18 cellular contexts compared by ENCODE assay signal in genomic region chr11:110425751-110426545, GRCh38. TPM values are rescaled to one million over a fixed set of nuclear protein-coding genes. Genes with fewer than 3 reads are reported as not detected.
A peak's percentile ranks its signal among the peaks of the same experiment; 100 is the strongest.
DNase-seq lines count a peak whose midpoint lies in the region; ATAC-seq, FAIRE-seq and TF ChIP-seq lines count a peak whose summit lies in the region.
"Had no signal": no experiment of that assay in that cellular context is flagged by ENCODE, and none has a peak within 500 bp of the region (broad histone marks: within the 10 kb centered on the region; RNA-seq: fewer than 3 reads in every experiment).

No MANE protein-coding gene starts in this region.

- no peak overlapping the region for H3K4me2 ChIP-seq in H9 (ENCODE audit: insufficient read depth, insufficient read length, low read length)

- no peak for TF ChIP-seq POLR2A in H54 (IDR thresholded peaks at IDR 0.05; ENCODE audit: low read depth, low read length)

- no peak overlapping the region for H2AFZ ChIP-seq in H9 (ENCODE audit: low read length)

- H2BK120ac ChIP-seq in H9 (ENCODE audit: low read depth, low read length, poor library complexity, severe bottlenecking), result no peak overlapping the region

- no peak overlapping the region for H2BK15ac ChIP-seq in H9 (ENCODE audit: low read depth, low read length)

- no peak overlapping the region for H4K5ac ChIP-seq in H9 (ENCODE audit: insufficient read length, low read depth, low read length)

- H3K23me2 ChIP-seq in H9 (ENCODE audit: insufficient read length, low read depth, low read length, poor library complexity, severe bottlenecking), result peaks cover 6% of the 10 kb centered on the region

- peak overlapping the region in 1 of 3 experiments; percentile 12; a peak in 1 of 7 replicates for H3K27ac Mint-ChIP-seq in H9
- H3K27ac Mint-ChIP-seq: activated CD8-positive, alpha-beta T cell treated with anti-CD3 and anti-CD28 coated beads, Interleukin-2, amount 10 ng/mL, durations not matched to agents 7 days and 5 days; stimulated activated effector memory CD8-positive, alpha-beta T cell treated with anti-CD3 and anti-CD28 coated beads, Interleukin-12 subunit alpha, Interleukin-12 subunit beta, amount 100 ng/mL, for 72 hours; T-helper 2 cell treated with Interferon-gamma antibody and Interleukin-4, amounts not matched to agents 5 μg/mL and 100 μg/mL, for 36 hours had no signal

- no peak overlapping the region for H3K4me3 ChIP-seq in AG04449 (ENCODE audit: low read depth, low read length)
- H3K4me3 ChIP-seq: Peyer's patch had no signal

- no peak overlapping the region for H3K9ac ChIP-seq in H9 (ENCODE audit: extremely low read depth, insufficient read length, low read length)

- no CpG with 5 or more reads among the region's 9 CpGs for WGBS in H9 (ENCODE audit: extremely low coverage, insufficient read length, low lambda C conversion rate)

- no peak overlapping the region for H3K4me3 Mint-ChIP-seq in H9
- H3K4me3 Mint-ChIP-seq: activated CD8-positive, alpha-beta T cell treated with anti-CD3 and anti-CD28 coated beads, Interleukin-2, amount 10 ng/mL, durations not matched to agents 7 days and 5 days; stimulated activated effector memory CD8-positive, alpha-beta T cell treated with anti-CD3 and anti-CD28 coated beads, Interleukin-12 subunit alpha, Interleukin-12 subunit beta, amount 100 ng/mL, for 72 hours; T-helper 2 cell treated with Interferon-gamma antibody and Interleukin-4, amounts not matched to agents 5 μg/mL and 100 μg/mL, for 36 hours had no signal

- H3K9me3 Mint-ChIP-seq in H9, result peaks cover 8 to 15% of the 10 kb centered on the region in 2 experiments
- H3K9me3 Mint-ChIP-seq: T-helper 2 cell treated with Interferon-gamma antibody and Interleukin-4, amounts not matched to agents 5 μg/mL and 100 μg/mL, for 36 hours had no signal

- H3K27me3 Mint-ChIP-seq in H9 (ENCODE audit: low read depth), result peaks cover 6% of the 10 kb centered on the region

- CTCF ChIA-PET in AG04449 (lab: Yijun Ruan, JAX), result interaction anchor here (1.0 to 13.2 kb wide), 6 partner anchors 8 to 226 kb away, joined by 3 to 205 read pairs (median 4); no protein-coding TSS in a partner anchor

- H3K79me1 ChIP-seq in H9 (ENCODE audit: insufficient read depth, low read depth, low read length, poor library complexity, severe bottlenecking), result no peaks in the 10 kb centered on the region

- H2BK5ac ChIP-seq in H9 (ENCODE audit: insufficient read length, low read length), result no peak overlapping the region

- in situ Hi-C loops in G401 (cut with HindIII; ENCODE audit: low sequenced_read_pairs), result no loop called here

- no peak overlapping the region for H2BK12ac ChIP-seq in H9 (ENCODE audit: insufficient read length, low read depth, low read length)

- FAIRE-seq in H54 (lab: Jason Lieb, UNC), result peak; percentile 71
- FAIRE-seq: keratinocyte, urothelium cell line had no signal

- H4K91ac ChIP-seq in H9 (ENCODE audit: insufficient read length, low read depth, low read length), result no peak overlapping the region

- H3K27me3 ChIP-seq in H9 (ENCODE audit: insufficient read depth, low read length), result no peaks in the 10 kb centered on the region
- H3K27me3 ChIP-seq: Peyer's patch had no signal

- no peak overlapping the region for H3K23ac ChIP-seq in H9 (ENCODE audit: insufficient read length, low read depth, low read length)

- no peak overlapping the region for H2BK20ac ChIP-seq in H9 (ENCODE audit: low read depth, low read length, poor library complexity, severe bottlenecking)

- DNase-seq in AG04449 (ENCODE audit: low read depth, low spot score) (peak; percentile 63), H54 (ENCODE audit: insufficient read length, low spot score) (no peak), NCI-H69 (lab: John Stamatoyannopoulos, UW) (peak; percentile 88), fibroblast of gingiva (ENCODE audit: low read depth) (peak; percentile 89), retina (no peak), H9 (no peak), G401 (ENCODE audit: low spot score) (no peak)
- DNase-seq: activated CD8-positive, alpha-beta T cell treated with anti-CD3 and anti-CD28 coated beads, Interleukin-2, amount 10 ng/mL, durations not matched to agents 7 days and 5 days; activated gamma-delta T cell; caudate nucleus; Peyer's patch; stimulated activated CD4-positive, alpha-beta T cell treated with anti-CD3 and anti-CD28 coated beads, Interleukin-2, amount 100 ng/mL, for 48 hours had no signal

- H3K79me2 ChIP-seq in H9 (ENCODE audit: insufficient read depth, low read length), result no peaks in the 10 kb centered on the region

- peaks cover 4 to 6% (median 6%) of the 10 kb centered on the region in 3 experiments; a peak in 5 of 7 replicates for H3K36me3 Mint-ChIP-seq in H9 (ENCODE audit: insufficient read depth in 1 of 3, low read depth in 3 of 3)

- no peaks in the 10 kb centered on the region for H4K20me1 ChIP-seq in H9 (ENCODE audit: control insufficient read depth, insufficient read depth, insufficient read length)

- H3T11ph ChIP-seq in H9 (ENCODE audit: low read length), result no peak overlapping the region

- no peak overlapping the region for H3K14ac ChIP-seq in H9 (ENCODE audit: insufficient read depth, low read length)

- no peak overlapping the region for H4K8ac ChIP-seq in H9 (replicated peaks; ENCODE audit: insufficient read length, low read depth, low read length)

- H3K27ac ChIP-seq in H9 (ENCODE audit: insufficient read length, low read depth, low read length), result no peak overlapping the region
- H3K27ac ChIP-seq: Peyer's patch had no signal

- no peak overlapping the region for H3K4ac ChIP-seq in H9 (ENCODE audit: low read depth, low read length)

- H3K18ac ChIP-seq in H9 (ENCODE audit: insufficient read length, low read depth, low read length), result no peak overlapping the region

- H3K4me1 ChIP-seq in H9 (ENCODE audit: insufficient read depth, low read length), result no peaks in the 10 kb centered on the region

- H3K56ac ChIP-seq in H9 (ENCODE audit: insufficient read length, low read depth, low read length), result no peak overlapping the region

- H3K4me1 Mint-ChIP-seq in H9, result peaks cover 9 to 11% of the 10 kb centered on the region in 2 experiments

- no peak overlapping the region for H2AK5ac ChIP-seq in H9 (ENCODE audit: insufficient read length, low read length)

- no peak for ATAC-seq in GM21576 (IDR thresholded peaks at IDR 0.05; ENCODE audit: unreplicated experiment)
- ATAC-seq: activated CD8-positive, alpha-beta T cell treated with anti-CD3 and anti-CD28 coated beads, Interleukin-2, amount 10 ng/mL, durations not matched to agents 7 days and 5 days; esophagus mucosa; stimulated activated effector memory CD8-positive, alpha-beta T cell treated with anti-CD3 and anti-CD28 coated beads, Interleukin-12 subunit alpha, Interleukin-12 subunit beta, amount 100 ng/mL, for 72 hours had no signal

- POLR2A ChIA-PET in AG04449 (lab: Yijun Ruan, JAX), result interaction anchor here (0.8 kb wide), 1 partner anchor 14 kb away, joined by 3 read pairs; no protein-coding TSS in a partner anchor

- TF ChIP-seq CTCF in AG04449 (IDR thresholded peaks at IDR 0.05; ENCODE audit: insufficient read depth, low read length, missing control alignments) (no peak), H9 (conservative IDR thresholded peaks at IDR 0.05) (no peak)

- no peaks in the 10 kb centered on the region for H3K9me3 ChIP-seq in H9 (ENCODE audit: control insufficient read depth, low read depth, low read length)

RNA-seq across cellular contexts. Expression of gene FDX1, which starts 3.8 kb away (rescaled TPM):
- 9.1 and 10.1 TPM in 2 replicates for total RNA-seq in H9 (2021)
- 17.6 and 19.8 TPM in 2 replicates for total RNA-seq in G401 (2014; rRNA removed; shearing (Covaris generic))

Comparison
In these comparisons a context has a peak if more than half of its experiments do, and no peak if none do; other contexts are left out.
1. DNase-seq: peak in AG04449 (single experiment), NCI-H69 (single experiment) and fibroblast of gingiva (single experiment); none in H54 (single experiment), retina (single experiment), H9 (single experiment) and G401 (single experiment).